8 cellular contexts compared by ENCODE assay signal in the genomic region with DNA sequence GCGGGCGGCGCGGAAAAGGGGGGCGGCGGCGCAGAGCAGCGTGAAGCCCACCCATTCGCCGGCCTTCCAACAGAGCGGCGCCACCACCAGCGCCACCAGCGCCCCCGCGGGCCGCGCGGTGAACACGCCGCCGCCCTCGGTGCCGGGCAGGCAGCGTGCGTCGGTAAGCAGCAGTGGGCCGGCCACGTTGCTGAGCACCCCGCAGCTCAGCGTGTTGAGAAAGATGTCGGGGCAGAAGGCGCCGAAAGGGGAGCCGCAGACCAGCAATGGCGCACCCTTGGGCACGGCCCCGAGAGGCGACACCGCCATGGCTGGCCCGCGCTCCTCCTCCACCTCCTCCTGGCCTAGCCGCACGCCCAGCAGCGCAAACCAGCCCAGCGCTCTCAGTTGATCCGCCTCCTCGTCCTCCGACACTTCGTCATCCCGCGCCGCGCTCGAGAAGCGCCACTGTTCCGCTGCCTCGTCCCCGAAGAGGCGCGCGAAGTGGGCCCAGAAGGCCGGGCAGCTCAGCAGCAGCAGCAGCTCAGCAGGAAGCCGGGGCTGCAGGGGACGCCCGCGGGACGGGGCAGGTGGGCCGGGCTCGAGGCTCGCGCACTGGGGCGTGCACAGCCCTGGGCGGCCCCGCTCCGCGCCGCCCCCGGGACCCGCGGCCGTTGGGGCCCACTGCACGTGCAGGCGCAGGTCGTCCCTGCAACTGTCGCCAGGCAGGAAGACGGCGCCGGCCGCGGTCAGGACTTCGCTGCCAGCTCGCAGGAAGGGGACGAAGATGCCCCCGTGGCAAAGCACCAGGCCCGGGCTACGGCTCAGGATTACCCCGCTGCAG.
DNase-seq lines count a peak whose midpoint lies in the region; ATAC-seq and TF ChIP-seq lines count a peak whose summit lies in the region.

No MANE protein-coding gene starts in this region.

- peak overlapping the region; percentile 64 for H3K4me3 ChIP-seq in choroid plexus epithelial cell (ENCODE audit: low read depth, low read length)

- peak; percentile 23 for TF ChIP-seq CTCF in choroid plexus epithelial cell (conservative IDR thresholded peaks at IDR 0.05; ENCODE audit: low read depth, low read length)

- DNase-seq in NCI-H1436 (lab: John Stamatoyannopoulos, UW) (peak; percentile 39), NCI-H1436 treated with DMSO at 0.1 percent for 48 hours (lab: John Stamatoyannopoulos, UW) (no peak), NCI-H1105 treated with DMSO at 0.1 percent for 48 hours (lab: John Stamatoyannopoulos, UW) (peak; percentile 36), choroid plexus epithelial cell (ENCODE audit: low read depth) (peak; percentile 58), left kidney (ENCODE audit: low read depth, low spot score) (peak; percentile 93)
- peak; percentile 39 to 48 for DNase-seq in activated CD4-positive, alpha-beta T cell treated with anti-CD3 and anti-CD28 coated beads for 24 hours (ENCODE audit: low read depth in 2 of 2)
- DNase-seq in stimulated activated CD4-positive, alpha-beta T cell treated with anti-CD3 and anti-CD28 coated beads, Interleukin-2, amount 100 ng/mL, for 24 hours, result peak; percentile 69 to 75

- ATAC-seq in HG02763 (IDR thresholded peaks at IDR 0.05; ENCODE audit: unreplicated experiment), result peak; percentile 45
